In genomic region chr7:81873559-81873958, GRCh38 we compare ENCODE assay signal across 18 cellular contexts.
DNase-seq lines count a peak whose midpoint lies in the region; ATAC-seq and TF ChIP-seq lines count a peak whose summit lies in the region.
"Had no signal": no experiment of that assay in that cellular context is flagged by ENCODE, and none has a peak within 500 bp of the region (broad histone marks: within the 10 kb centered on the region; RNA-seq: fewer than 3 reads in every experiment).

No MANE protein-coding gene starts in this region.

- DNase-seq in AG09309 (ENCODE audit: low read depth) (peak; percentile 25), amniotic epithelial cell (ENCODE audit: low read depth) (peak; percentile 5), ACHN (no peak), DMS53 treated with DMSO at 0.1 percent for 48 hours (lab: John Stamatoyannopoulos, UW; ENCODE audit: unreplicated experiment) (no peak), NCI-H2227 (lab: John Stamatoyannopoulos, UW; ENCODE audit: unreplicated experiment) (no peak), NAMALWA (ENCODE audit: low spot score) (no peak)
- DNase-seq: activated CD4-positive, CD25-positive, alpha-beta regulatory T cell treated with anti-CD3 and anti-CD28 coated beads, Interleukin-2, amount 50 U/mL, for 72 hours; cortex of kidney; DMS79 treated with DMSO at 0.1 percent for 48 hours; midbrain; NCI-H146; NCI-H446; sigmoid colon; stimulated activated CD4-positive, alpha-beta T cell treated with anti-CD3 and anti-CD28 coated beads, Interleukin-4, amount 100 ng/mL, for 4 hours had no signal

- in situ Hi-C loops in ACHN (cut with HindIII; ENCODE audit: low pct_ligation_motif_present, low pct_unique_long_range_greater_than_20kb, low sequenced_read_pairs), result no loop called here

- peak; percentile 63 for ATAC-seq in GM19351 (IDR thresholded peaks at IDR 0.05; ENCODE audit: unreplicated experiment)
- ATAC-seq in HG02973 (IDR thresholded peaks at IDR 0.05; ENCODE audit: unreplicated experiment), result peak; percentile 73

- TF ChIP-seq CTCF in AG09309 (IDR thresholded peaks at IDR 0.05; ENCODE audit: control insufficient read depth, insufficient read depth, low read depth, low read length, missing control alignments), result no peak

- H3K4me3 ChIP-seq in AG09309 (ENCODE audit: control insufficient read depth, low read depth, low read length), result no peak overlapping the region
- H3K4me3 ChIP-seq: HAP-1, hepatocyte, sigmoid colon had no signal

Comparison
In these comparisons a context has a peak if more than half of its experiments do, and no peak if none do; other contexts are left out.
1. DNase-seq: peak in AG09309 (single experiment) and amniotic epithelial cell (single experiment); none in ACHN (single experiment), DMS53 treated with DMSO at 0.1 percent for 48 hours (single experiment), NCI-H2227 (single experiment) and NAMALWA (single experiment).